Comparison of ENCODE assay signal across 1 cellular context in genomic region chr11:2537896-2538855, GRCh38.
TF ChIP-seq lines count a peak whose summit lies in the region.

No MANE protein-coding gene starts in this region.

TF ChIP-seq in HepG2, 621 proteins besides CTCF, POLR2A, EP300 and RAD21 (continued from another document):
- TF ChIP-seq LCORL (IDR thresholded peaks at IDR 0.05) (no peak), LCORL (CRISPR knock-in tag; IDR thresholded peaks at IDR 0.05) (no peak), ZNF468 (CRISPR knock-in tag; IDR thresholded peaks at IDR 0.05) (no peak), TBX2 (CRISPR knock-in tag; IDR thresholded peaks at IDR 0.05; ENCODE audit: borderline replicate concordance) (no peak), JUND (CRISPR knock-in tag; IDR thresholded peaks at IDR 0.05) (no peak)
- TF ChIP-seq, protein P1, sequence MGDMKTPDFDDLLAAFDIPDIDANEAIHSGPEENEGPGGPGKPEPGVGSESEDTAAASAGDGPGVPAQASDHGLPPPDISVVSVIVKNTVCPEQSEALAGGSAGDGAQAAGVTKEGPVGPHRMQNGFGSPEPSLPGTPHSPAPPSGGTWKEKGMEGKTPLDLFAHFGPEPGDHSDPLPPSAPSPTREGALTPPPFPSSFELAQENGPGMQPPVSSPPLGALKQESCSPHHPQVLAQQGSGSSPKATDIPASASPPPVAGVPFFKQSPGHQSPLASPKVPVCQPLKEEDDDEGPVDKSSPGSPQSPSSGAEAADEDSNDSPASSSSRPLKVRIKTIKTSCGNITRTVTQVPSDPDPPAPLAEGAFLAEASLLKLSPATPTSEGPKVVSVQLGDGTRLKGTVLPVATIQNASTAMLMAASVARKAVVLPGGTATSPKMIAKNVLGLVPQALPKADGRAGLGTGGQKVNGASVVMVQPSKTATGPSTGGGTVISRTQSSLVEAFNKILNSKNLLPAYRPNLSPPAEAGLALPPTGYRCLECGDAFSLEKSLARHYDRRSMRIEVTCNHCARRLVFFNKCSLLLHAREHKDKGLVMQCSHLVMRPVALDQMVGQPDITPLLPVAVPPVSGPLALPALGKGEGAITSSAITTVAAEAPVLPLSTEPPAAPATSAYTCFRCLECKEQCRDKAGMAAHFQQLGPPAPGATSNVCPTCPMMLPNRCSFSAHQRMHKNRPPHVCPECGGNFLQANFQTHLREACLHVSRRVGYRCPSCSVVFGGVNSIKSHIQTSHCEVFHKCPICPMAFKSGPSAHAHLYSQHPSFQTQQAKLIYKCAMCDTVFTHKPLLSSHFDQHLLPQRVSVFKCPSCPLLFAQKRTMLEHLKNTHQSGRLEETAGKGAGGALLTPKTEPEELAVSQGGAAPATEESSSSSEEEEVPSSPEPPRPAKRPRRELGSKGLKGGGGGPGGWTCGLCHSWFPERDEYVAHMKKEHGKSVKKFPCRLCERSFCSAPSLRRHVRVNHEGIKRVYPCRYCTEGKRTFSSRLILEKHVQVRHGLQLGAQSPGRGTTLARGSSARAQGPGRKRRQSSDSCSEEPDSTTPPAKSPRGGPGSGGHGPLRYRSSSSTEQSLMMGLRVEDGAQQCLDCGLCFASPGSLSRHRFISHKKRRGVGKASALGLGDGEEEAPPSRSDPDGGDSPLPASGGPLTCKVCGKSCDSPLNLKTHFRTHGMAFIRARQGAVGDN (CRISPR knock-in tag; IDR thresholded peaks at IDR 0.05), result peak; percentile 38; the same call in 1 of the 2 replicates
